8 cellular contexts compared by ENCODE assay signal in the genomic region with DNA sequence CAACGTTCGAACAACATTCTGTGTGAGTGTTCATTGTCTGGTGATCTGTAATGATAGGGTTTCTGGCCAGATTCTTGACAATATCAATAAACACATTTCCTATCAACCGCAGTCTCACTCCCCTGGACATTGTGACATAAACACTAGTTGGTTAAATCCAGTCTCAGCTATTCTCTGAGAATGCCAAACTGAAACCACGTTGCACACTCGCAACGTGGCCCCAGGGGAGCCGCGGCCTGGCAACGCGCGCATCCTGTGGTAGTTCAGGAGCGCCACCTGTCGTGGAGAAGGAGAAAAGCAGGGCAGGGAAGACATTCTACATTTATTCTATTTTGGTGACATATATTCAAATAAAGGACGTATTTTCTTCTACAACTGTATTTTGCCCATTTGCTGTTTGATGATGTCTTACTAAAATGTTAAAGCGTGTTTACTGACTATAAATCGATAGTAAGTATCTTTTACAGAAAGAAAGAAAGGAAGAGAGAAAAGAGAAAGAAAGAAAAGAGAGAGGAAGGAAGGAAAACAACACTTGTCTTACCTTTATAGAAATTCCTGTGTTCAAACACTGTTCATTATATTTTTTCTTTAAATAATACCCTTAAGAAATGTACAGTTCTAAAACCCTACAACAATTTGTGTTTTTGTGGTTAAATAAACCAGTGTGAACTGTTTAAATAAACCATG.
DNase-seq lines count a peak whose midpoint lies in the region; ATAC-seq and TF ChIP-seq lines count a peak whose summit lies in the region.

No MANE protein-coding gene starts in this region.

- ATAC-seq in HG02885 (IDR thresholded peaks at IDR 0.05; ENCODE audit: poor library complexity, unreplicated experiment) (peak; percentile 90), sciatic nerve (peak; percentile 90), GM21528 (IDR thresholded peaks at IDR 0.05; ENCODE audit: low FRiP score, unreplicated experiment) (no peak)

- H3K27me3 ChIP-seq in adrenal gland (no peaks in the 10 kb centered on the region), hepatocyte (no peaks in the 10 kb centered on the region)

- H3K36me3 ChIP-seq in adrenal gland (replicated peaks in 1 of 2) (no peaks in the 10 kb centered on the region), hepatocyte (replicated peaks; ENCODE audit: insufficient read depth, low read depth) (no peaks in the 10 kb centered on the region)

- no peak for TF ChIP-seq POLR2A in adrenal gland (IDR thresholded peaks at IDR 0.05)

- intact Hi-C loops in adrenal gland (cut with DNase I) (no loop called here), sciatic nerve (cut with DNase I) (no loop called here)

- no peaks in the 10 kb centered on the region for H3K79me2 ChIP-seq in hepatocyte

- peak; percentile 61 for DNase-seq in activated CD8-positive, alpha-beta memory T cell treated with anti-CD3 and anti-CD28 coated beads, Interleukin-2, amount 50 U/mL, for 48 hours
- no peak for DNase-seq in activated CD8-positive, alpha-beta memory T cell treated with anti-CD3 and anti-CD28 coated beads, Interleukin-2, amount 50 U/mL, for 4 hours
- DNase-seq in NCI-H524 treated with DMSO at 0.1 percent for 48 hours (lab: John Stamatoyannopoulos, UW), result peak; percentile 8
- peak; percentile 26 to 74 (median 53) for DNase-seq in adrenal gland
- DNase-seq in hepatocyte (ENCODE audit: low spot score), result peak; percentile 83
- DNase-seq in sciatic nerve (ENCODE audit: low spot score), result peak; percentile 78

- 7 to 22% (median 13%) methylated on average over 8 to 16 of the region's 16 CpGs for WGBS in adrenal gland, 4 donors
- 12% methylated on average over 16 of the region's 16 CpGs for WGBS in hepatocyte (ENCODE audit: low lambda C conversion rate, missing lambda C conversion rate)

- peak overlapping the region; percentile 38 for H2AFZ ChIP-seq in hepatocyte

- no peaks in the 10 kb centered on the region for H3K9me2 ChIP-seq in hepatocyte (replicated peaks; ENCODE audit: insufficient read depth)

- peak overlapping the region; percentile 66 for H3K4me2 ChIP-seq in hepatocyte

- H4K20me1 ChIP-seq in hepatocyte (ENCODE audit: insufficient read depth, poor library complexity, severe bottlenecking), result no peaks in the 10 kb centered on the region

- H3K4me3 ChIP-seq in adrenal gland, result no peak overlapping the region
- no peak overlapping the region for H3K4me3 ChIP-seq in hepatocyte

- TF ChIP-seq CTCF in adrenal gland (IDR thresholded peaks at IDR 0.05) (peak; percentile 61 to 78 (median 66)), hepatocyte (IDR thresholded peaks at IDR 0.05; ENCODE audit: poor library complexity) (peak; percentile 95)

- H3K9me3 ChIP-seq in adrenal gland (replicated peaks in 1 of 3), result no peaks in the 10 kb centered on the region
- no peaks in the 10 kb centered on the region for H3K9me3 ChIP-seq in hepatocyte (ENCODE audit: low read depth)

- H3K27ac ChIP-seq in adrenal gland (no peak overlapping the region), hepatocyte (peak overlapping the region; percentile 6)

- H3K4me1 ChIP-seq in adrenal gland (replicated peaks in 1 of 2) (peaks cover 0 to 9% of the 10 kb centered on the region in 2 donors), hepatocyte (ENCODE audit: insufficient read depth) (peaks cover 9% of the 10 kb centered on the region)
